16 cellular contexts compared by ENCODE assay signal in the genomic region with DNA sequence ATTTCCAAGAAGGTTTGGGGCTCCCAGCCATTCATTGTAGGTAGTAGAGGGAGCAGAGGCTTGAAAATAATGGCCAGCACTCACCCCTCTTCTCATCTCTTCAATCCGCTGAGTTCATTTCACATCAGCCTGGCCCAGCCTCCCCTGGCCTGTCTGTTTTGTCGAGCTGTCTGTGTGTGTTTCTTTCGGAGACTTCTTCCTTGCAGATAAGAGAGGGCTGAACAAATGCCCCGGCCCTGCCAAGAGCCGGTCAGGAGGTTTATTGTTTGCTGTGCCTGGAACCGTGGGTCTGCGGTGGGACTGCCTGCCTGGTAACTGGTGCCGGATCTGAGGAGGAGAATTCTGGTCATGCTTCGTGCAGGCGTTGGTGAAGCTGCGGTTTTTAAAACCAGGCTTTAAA. TPM values are rescaled to one million over a fixed set of nuclear protein-coding genes. Genes with fewer than 3 reads are reported as not detected.
"Had no signal": no experiment of that assay in that cellular context is flagged by ENCODE, and none has a peak within 500 bp of the region (broad histone marks: within the 10 kb centered on the region; RNA-seq: fewer than 3 reads in every experiment).

No MANE protein-coding gene starts in this region.

- ATAC-seq: stimulated activated naive CD8-positive, alpha-beta T cell treated with anti-CD3 and anti-CD28 coated beads, Interleukin-15, Interleukin-2, amounts not matched to agents 100 U/mL and 50 U/mL, for 24 hours; WTC11 had no signal

- DNase-seq: activated CD4-positive, alpha-beta T cell treated with anti-CD3 and anti-CD28 coated beads for 48 hours; dermis blood vessel endothelial cell; hippocampal formation; nucleus accumbens; stimulated activated CD4-positive, alpha-beta T cell treated with anti-CD3 and anti-CD28 coated beads, Interleukin-12 subunit alpha, Interleukin-12 subunit beta, amount 100 ng/mL, for 4 hours; stimulated activated CD4-positive, alpha-beta T cell treated with anti-CD3 and anti-CD28 coated beads, Interleukin-2, amount 100 ng/mL, for 48 hours; stimulated activated naive CD8-positive, alpha-beta T cell treated with anti-CD3 and anti-CD28 coated beads, Interleukin-15, Interleukin-2, amounts not matched to agents 100 U/mL and 50 U/mL, for 24 hours; tibial artery had no signal

- H3K27ac Mint-ChIP-seq: activated naive CD4-positive, alpha-beta T cell treated with anti-CD3 and anti-CD28 coated beads, Interleukin-2, amount 50 U/mL, for 24 hours; mesothelial cell of epicardium; T-helper 1 cell treated with Interleukin-12 subunit alpha and Interleukin-12 subunit beta and Interleukin-4 antibody, amounts not matched to agents 30 μg/mL and 1 μg/mL, for 36 hours; WTC11 had no signal

- H3K9me3 ChIP-seq: tibial artery, vagina had no signal

- H3K4me3 Mint-ChIP-seq: T-helper 1 cell treated with Interleukin-12 subunit alpha and Interleukin-12 subunit beta and Interleukin-4 antibody, amounts not matched to agents 30 μg/mL and 1 μg/mL, for 36 hours; WTC11 had no signal

- H3K4me3 ChIP-seq: tibial artery, vagina had no signal

- H3K27me3 ChIP-seq: tibial artery, vagina had no signal

- H3K27ac ChIP-seq: tibial artery, vagina had no signal

- H3K9me3 Mint-ChIP-seq: activated naive CD4-positive, alpha-beta T cell treated with anti-CD3 and anti-CD28 coated beads, Interleukin-2, amount 50 U/mL, for 24 hours; mesothelial cell of epicardium; T-helper 1 cell treated with Interleukin-12 subunit alpha and Interleukin-12 subunit beta and Interleukin-4 antibody, amounts not matched to agents 30 μg/mL and 1 μg/mL, for 36 hours; WTC11 had no signal

- H3K27me3 Mint-ChIP-seq: activated naive CD4-positive, alpha-beta T cell treated with anti-CD3 and anti-CD28 coated beads, Interleukin-2, amount 50 U/mL, for 24 hours; progenitor cell of endocrine pancreas had no signal

RNA-seq across cellular contexts. Expression of gene TMED6, which starts 37.1 kb away (rescaled TPM):
- total RNA-seq: glomerular endothelial cell, kidney epithelial cell, vagina had no signal
